ENCODE assay signal across 1 cellular context in genomic region chr11:33944693-33945424, GRCh38.
A peak's percentile ranks its signal among the peaks of the same experiment; 100 is the strongest.
TF ChIP-seq lines count a peak whose summit lies in the region.

No MANE protein-coding gene starts in this region.

TF ChIP-seq in K562, 482 proteins besides CTCF, POLR2A, EP300 and RAD21 (continued from another document and continues in another):
- peak; percentile 62; the same call in 1 of the 2 replicates for TF ChIP-seq ARID4B (CRISPR knock-in tag; IDR thresholded peaks at IDR 0.05)
- TF ChIP-seq BDP1 (IDR thresholded peaks at IDR 0.05; ENCODE audit: insufficient read depth, insufficient read length): no peak
- TF ChIP-seq LEF1 (IDR thresholded peaks at IDR 0.05): peak; percentile 99
- TF ChIP-seq ZNF551 (CRISPR knock-in tag; IDR thresholded peaks at IDR 0.05): no peak
- TF ChIP-seq NCOA6 (IDR thresholded peaks at IDR 0.05): peak; percentile 54
- peak; percentile 74 for TF ChIP-seq ZFX (CRISPR knock-in tag; IDR thresholded peaks at IDR 0.05)
- TF ChIP-seq MAFF (IDR thresholded peaks at IDR 0.05; ENCODE audit: low read length): peak; percentile 40; the same call in 1 of the 2 replicates
- no peak for TF ChIP-seq ARID2 (IDR thresholded peaks at IDR 0.05)
- no peak; the same call in 1 of the 2 replicates for TF ChIP-seq ZNF263 (CRISPR knock-in tag; IDR thresholded peaks at IDR 0.05; ENCODE audit: borderline replicate concordance)
- peak; percentile 88 for TF ChIP-seq ATF7 (IDR thresholded peaks at IDR 0.05)
- no peak for TF ChIP-seq XRCC4 (IDR thresholded peaks at IDR 0.05; ENCODE audit: extremely low read depth, insufficient read depth, insufficient read length)
- TF ChIP-seq YY1 (IDR thresholded peaks at IDR 0.05; ENCODE audit: borderline replicate concordance in 1 of 3, control insufficient read depth in 1 of 3, extremely low read depth in 1 of 3, insufficient read depth in 3 of 3, insufficient read length in 1 of 3, insufficient replicate concordance in 2 of 3, low read depth in 1 of 3, low read length in 2 of 3): peak in 2 of 3 experiments; percentile 45 to 83
- peak; percentile 77; the same call in 1 of the 2 replicates for TF ChIP-seq ZBTB2 (IDR thresholded peaks at IDR 0.05)
- peak; percentile 86 for TF ChIP-seq ELF4 (CRISPR knock-in tag; IDR thresholded peaks at IDR 0.05)
- no peak for TF ChIP-seq PHB (CRISPR knock-in tag; IDR thresholded peaks at IDR 0.05)
- TF ChIP-seq EHMT2 (IDR thresholded peaks at IDR 0.05): peak; percentile 71
- peak; percentile 67 to 91 for TF ChIP-seq MAZ (CRISPR knock-in tag; conservative IDR thresholded peaks at IDR 0.05 in 1 of 2, IDR thresholded peaks at IDR 0.05 in 1 of 2)
- TF ChIP-seq ZNF23 (CRISPR knock-in tag; IDR thresholded peaks at IDR 0.05): peak; percentile 70
- no peak for TF ChIP-seq JUN (IDR thresholded peaks at IDR 0.05; ENCODE audit: borderline replicate concordance, low read depth, low read length)
- peak; percentile 73; the same call in 1 of the 2 replicates for TF ChIP-seq JUN (CRISPR knock-in tag; IDR thresholded peaks at IDR 0.05; ENCODE audit: borderline replicate concordance)
- TF ChIP-seq SAP30 (IDR thresholded peaks at IDR 0.05; ENCODE audit: borderline replicate concordance, insufficient read depth, low read depth, low read length, poor library complexity, severe bottlenecking): no peak
- no peak for TF ChIP-seq HNRNPUL1 (IDR thresholded peaks at IDR 0.05; ENCODE audit: low read length)
- peak; percentile 98 for TF ChIP-seq SMARCE1 (IDR thresholded peaks at IDR 0.05)
- no peak for TF ChIP-seq POLR2AphosphoS2 (IDR thresholded peaks at IDR 0.05; ENCODE audit: low read length)
- peak; percentile 98 for TF ChIP-seq CHAMP1 (IDR thresholded peaks at IDR 0.05)
- peak; percentile 93 for TF ChIP-seq CXXC5 (CRISPR knock-in tag; IDR thresholded peaks at IDR 0.05)
- TF ChIP-seq MYC (IDR thresholded peaks at IDR 0.05; ENCODE audit: low read depth, low read length): peak; percentile 72
- TF ChIP-seq MYC (CRISPR knock-in tag; IDR thresholded peaks at IDR 0.05; ENCODE audit: borderline replicate concordance, low read depth): no peak
- TF ChIP-seq ZNF76 (CRISPR knock-in tag; IDR thresholded peaks at IDR 0.05; ENCODE audit: borderline replicate concordance): no peak
- TF ChIP-seq WHSC1 (IDR thresholded peaks at IDR 0.05; ENCODE audit: low read length): no peak
- TF ChIP-seq DDX20 (tag; IDR thresholded peaks at IDR 0.05; ENCODE audit: low read depth): peak; percentile 67; the same call in 1 of the 2 replicates
- peak; percentile 86; the same call in 1 of the 2 replicates for TF ChIP-seq KLF6 (CRISPR knock-in tag; IDR thresholded peaks at IDR 0.05; ENCODE audit: borderline replicate concordance)
- peak; percentile 88 for TF ChIP-seq BRD9 (IDR thresholded peaks at IDR 0.05; ENCODE audit: low read depth, partially characterized antibody)
- TF ChIP-seq THRAP3 (IDR thresholded peaks at IDR 0.05; ENCODE audit: borderline replicate concordance): 0 out of 2 replicates have a peak, but pooled peaks have one; percentile 44
- peak; percentile 73 for TF ChIP-seq ZNF324 (CRISPR knock-in tag; IDR thresholded peaks at IDR 0.05)
- TF ChIP-seq ZNF239 (CRISPR knock-in tag; IDR thresholded peaks at IDR 0.05): peak; percentile 52; the same call in 1 of the 2 replicates
- no peak for TF ChIP-seq CHD2 (IDR thresholded peaks at IDR 0.05; ENCODE audit: low read depth, low read length)
- peak; percentile 100 for TF ChIP-seq TRIM24 (IDR thresholded peaks at IDR 0.05)
- no peak for TF ChIP-seq ILK (tag; IDR thresholded peaks at IDR 0.05; ENCODE audit: borderline replicate concordance, low read depth)
- no peak for TF ChIP-seq ZNF780A (CRISPR knock-in tag; IDR thresholded peaks at IDR 0.05)
- 0 out of 2 replicates have a peak, but pooled peaks have one; percentile 39 for TF ChIP-seq RB1 (IDR thresholded peaks at IDR 0.05; ENCODE audit: low read depth)
- TF ChIP-seq PHB2 (IDR thresholded peaks at IDR 0.05; ENCODE audit: low read depth): peak; percentile 100
- TF ChIP-seq NBN (IDR thresholded peaks at IDR 0.05; ENCODE audit: low read depth): peak; percentile 97; the same call in 1 of the 2 replicates
- TF ChIP-seq ZNF212 (CRISPR knock-in tag; IDR thresholded peaks at IDR 0.05): 0 out of 2 replicates have a peak, but pooled peaks have one; percentile 63
- TF ChIP-seq ZNF512 (tag; IDR thresholded peaks at IDR 0.05): no peak
- no peak for TF ChIP-seq ZFPM2 (CRISPR knock-in tag; IDR thresholded peaks at IDR 0.05)
- peak; percentile 83; the same call in 1 of the 2 replicates for TF ChIP-seq E2F3 (CRISPR knock-in tag; IDR thresholded peaks at IDR 0.05)
- no peak for TF ChIP-seq MIER1 (IDR thresholded peaks at IDR 0.05; ENCODE audit: low read depth)
- no peak for TF ChIP-seq ID3 (CRISPR knock-in tag; IDR thresholded peaks at IDR 0.05)
- peak; percentile 98 for TF ChIP-seq ID3 (tag; IDR thresholded peaks at IDR 0.05)
- no peak for TF ChIP-seq SNAPC5 (CRISPR knock-in tag; IDR thresholded peaks at IDR 0.05)
- peak; percentile 100 for TF ChIP-seq PML (IDR thresholded peaks at IDR 0.05; ENCODE audit: low read length)
- TF ChIP-seq ZNF24 (IDR thresholded peaks at IDR 0.05): peak; percentile 91
- TF ChIP-seq MXD1 (CRISPR knock-in tag; IDR thresholded peaks at IDR 0.05; ENCODE audit: borderline replicate concordance, poor library complexity, severe bottlenecking): no peak
- TF ChIP-seq CUX1 (CRISPR knock-in tag; IDR thresholded peaks at IDR 0.05): peak; percentile 70; the same call in 1 of the 2 replicates
